ENCODE assay signal across 1 cellular context in the genomic region with DNA sequence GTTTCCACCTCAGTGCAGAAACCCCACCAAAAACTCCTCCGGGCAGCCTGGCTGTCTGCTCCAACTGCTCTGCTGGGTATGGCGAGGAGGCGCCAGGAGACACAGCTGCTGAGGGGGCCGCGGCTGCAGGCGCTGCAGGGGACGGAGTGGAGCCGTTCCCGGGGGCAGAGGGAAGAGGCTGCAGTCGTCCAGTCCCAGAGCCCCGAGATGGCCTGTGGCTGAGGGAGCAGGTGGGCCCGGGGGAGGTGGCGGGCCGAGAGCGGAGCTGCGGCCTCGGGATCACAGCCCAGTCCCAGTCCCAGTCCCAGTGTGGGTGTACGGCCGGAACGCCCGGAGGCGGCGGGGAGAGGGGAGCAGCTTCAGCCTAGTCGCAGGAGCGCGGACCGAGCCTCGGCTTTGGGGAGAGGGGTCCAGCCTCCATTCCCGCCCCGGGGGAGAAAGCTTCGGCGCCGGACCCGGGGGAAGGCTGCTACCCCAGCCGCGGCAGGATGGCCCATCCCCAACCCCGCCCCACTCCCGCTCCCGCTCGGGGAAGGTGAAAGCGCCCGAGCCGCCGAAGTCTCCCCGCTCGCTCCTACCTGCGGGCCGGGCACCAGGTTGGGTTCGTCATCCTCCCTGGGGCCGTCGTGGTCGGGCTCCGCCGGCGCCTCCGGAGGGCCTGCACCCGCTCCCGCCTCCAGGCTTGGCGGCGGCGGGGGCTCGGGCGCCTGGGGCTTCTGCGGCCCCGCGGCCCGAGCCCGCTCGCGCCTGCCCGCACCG.
TF ChIP-seq lines count a peak whose summit lies in the region.

No MANE protein-coding gene starts in this region.

TF ChIP-seq in K562, 482 proteins besides CTCF, POLR2A, EP300 and RAD21 (continued from another document):
- TF ChIP-seq FOSL1 (tag; conservative IDR thresholded peaks at IDR 0.05) (no peak), ZNF511 (CRISPR knock-in tag; IDR thresholded peaks at IDR 0.05) (peak; percentile 51; the same call in 1 of the 2 replicates), EGR1 (conservative IDR thresholded peaks at IDR 0.05) (0 out of 2 replicates have a peak, but pooled peaks have one; percentile 17), ZSCAN29 (IDR thresholded peaks at IDR 0.05) (no peak), SRF (CRISPR knock-in tag; IDR thresholded peaks at IDR 0.05) (no peak), SRSF3 (IDR thresholded peaks at IDR 0.05; ENCODE audit: insufficient read depth, low read length) (no peak)
- TF ChIP-seq, protein P1, sequence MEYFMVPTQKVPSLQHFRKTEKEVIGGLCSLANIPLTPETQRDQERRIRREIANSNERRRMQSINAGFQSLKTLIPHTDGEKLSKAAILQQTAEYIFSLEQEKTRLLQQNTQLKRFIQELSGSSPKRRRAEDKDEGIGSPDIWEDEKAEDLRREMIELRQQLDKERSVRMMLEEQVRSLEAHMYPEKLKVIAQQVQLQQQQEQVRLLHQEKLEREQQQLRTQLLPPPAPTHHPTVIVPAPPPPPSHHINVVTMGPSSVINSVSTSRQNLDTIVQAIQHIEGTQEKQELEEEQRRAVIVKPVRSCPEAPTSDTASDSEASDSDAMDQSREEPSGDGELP (CRISPR knock-in tag; IDR thresholded peaks at IDR 0.05; ENCODE audit: borderline replicate concordance) = peak; percentile 39; the same call in 1 of the 2 replicates
- TF ChIP-seq, protein P2, sequence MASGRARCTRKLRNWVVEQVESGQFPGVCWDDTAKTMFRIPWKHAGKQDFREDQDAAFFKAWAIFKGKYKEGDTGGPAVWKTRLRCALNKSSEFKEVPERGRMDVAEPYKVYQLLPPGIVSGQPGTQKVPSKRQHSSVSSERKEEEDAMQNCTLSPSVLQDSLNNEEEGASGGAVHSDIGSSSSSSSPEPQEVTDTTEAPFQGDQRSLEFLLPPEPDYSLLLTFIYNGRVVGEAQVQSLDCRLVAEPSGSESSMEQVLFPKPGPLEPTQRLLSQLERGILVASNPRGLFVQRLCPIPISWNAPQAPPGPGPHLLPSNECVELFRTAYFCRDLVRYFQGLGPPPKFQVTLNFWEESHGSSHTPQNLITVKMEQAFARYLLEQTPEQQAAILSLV (tag; IDR thresholded peaks at IDR 0.05) = no peak
